Comparison of ENCODE assay signal across 1 cellular context in genomic region chr12:51994959-51995358, GRCh38.
TF ChIP-seq lines count a peak whose summit lies in the region.

No MANE protein-coding gene starts in this region.

TF ChIP-seq in IMR-90, 13 proteins besides CTCF, POLR2A, EP300 and RAD21:
- TF ChIP-seq USF2 (IDR thresholded peaks at IDR 0.05; ENCODE audit: low read depth, low read length) (no peak), BHLHE40 (IDR thresholded peaks at IDR 0.05; ENCODE audit: low read depth, low read length) (peak; percentile 12; the same call in 1 of the 2 replicates)
TF ChIP-seq in IMR-90: peak in this region for 1.
